Comparison of ENCODE assay signal across 9 cellular contexts in genomic region chr9:120402741-120403542, GRCh38.
DNase-seq lines count a peak whose midpoint lies in the region; ATAC-seq and TF ChIP-seq lines count a peak whose summit lies in the region.
"Had no signal": no experiment of that assay in that cellular context is flagged by ENCODE, and none has a peak within 500 bp of the region (broad histone marks: within the 10 kb centered on the region; RNA-seq: fewer than 3 reads in every experiment).

No MANE protein-coding gene starts in this region.

- intact Hi-C loops in PC-3 (cut with micrococcal nuclease): no loop called here
- intact Hi-C loops in sigmoid colon (cut with DNase I): no loop called here

- no peak overlapping the region for H4K5ac ChIP-seq in mesendoderm (ENCODE audit: low read length)

- H3F3A ChIP-seq in PC-3 (ENCODE audit: low read length, unreplicated experiment): no peaks in the 10 kb centered on the region

- no peak overlapping the region for H3K56ac ChIP-seq in mesendoderm (ENCODE audit: low read length)

- H3K4me3 ChIP-seq in PC-3 (ENCODE audit: low read length) (no peak overlapping the region), endodermal cell (ENCODE audit: low read length) (no peak overlapping the region), sigmoid colon (no peak overlapping the region), coronary artery (no peak overlapping the region), mesendoderm (ENCODE audit: low read length) (no peak overlapping the region)

- CTCF ChIA-PET in PC-3 (lab: Charles Lee): no interaction called here

- no peaks in the 10 kb centered on the region for H3K79me1 ChIP-seq in mesendoderm (ENCODE audit: low read length)

- no peak overlapping the region for H3K4ac ChIP-seq in mesendoderm (ENCODE audit: low read depth, low read length)

- no peaks in the 10 kb centered on the region for H3K79me2 ChIP-seq in PC-3 (ENCODE audit: low read length)
- H3K79me2 ChIP-seq in mesendoderm (ENCODE audit: control insufficient read depth, insufficient read depth, low read length): no peaks in the 10 kb centered on the region

- H3K36me3 ChIP-seq in PC-3 (ENCODE audit: low read depth, low read length) (peaks cover 33% of the 10 kb centered on the region), endodermal cell (ENCODE audit: control insufficient read depth, insufficient read depth, low read length) (peaks cover 94% of the 10 kb centered on the region), sigmoid colon (peaks cover 13 to 95% (median 39%) of the 10 kb centered on the region in 4 donors), mesendoderm (ENCODE audit: control insufficient read depth, insufficient read depth, low read length) (peaks cover 15% of the 10 kb centered on the region)

- H2AK5ac ChIP-seq in mesendoderm (ENCODE audit: low read length): no peak overlapping the region

- peak overlapping the region; percentile 0 for H3K27ac Mint-ChIP-seq in endodermal cell

- DNase-seq in GM03348 (ENCODE audit: low spot score) (peak; percentile 87), PC-3 (peak; percentile 73), endodermal cell (no peak), sigmoid colon (peak; percentile 46), coronary artery (ENCODE audit: low spot score) (no peak), mesendoderm (no peak), COR-L47 (lab: John Stamatoyannopoulos, UW) (no peak), cerebellum (ENCODE audit: low spot score) (no peak)

- H3K4me1 Mint-ChIP-seq in endodermal cell: no peaks in the 10 kb centered on the region

- WGBS in endodermal cell (ENCODE audit: insufficient coverage in 1 of 2, insufficient read length in 1 of 2), 2 experiments: 94 to 99% methylated on average over 7 to 13 of the region's 13 CpGs
- WGBS in sigmoid colon, 2 donors: 93 to 94% methylated on average over 13 of the region's 13 CpGs
- WGBS in mesendoderm (ENCODE audit: extremely low coverage, insufficient coverage, low lambda C conversion rate): no CpG with 5 or more reads among the region's 13 CpGs

- no peaks in the 10 kb centered on the region for H3K27me3 Mint-ChIP-seq in endodermal cell (ENCODE audit: insufficient read depth)

- no peak overlapping the region for H2BK5ac ChIP-seq in mesendoderm (ENCODE audit: low read length)

- peak; percentile 46 for ATAC-seq in PC-3

- no peak overlapping the region for H3K23ac ChIP-seq in mesendoderm (ENCODE audit: low read length)

- TF ChIP-seq CTCF in PC-3 (conservative IDR thresholded peaks at IDR 0.05; ENCODE audit: low read depth, low read length): no peak
- TF ChIP-seq CTCF in endodermal cell (conservative IDR thresholded peaks at IDR 0.05): no peak
- no peak for TF ChIP-seq CTCF in sigmoid colon (IDR thresholded peaks at IDR 0.05)
- no peak for TF ChIP-seq CTCF in coronary artery (IDR thresholded peaks at IDR 0.05)

- no peaks in the 10 kb centered on the region for H3K9me2 ChIP-seq in PC-3 (replicated peaks; ENCODE audit: low read length)

- no peak overlapping the region for H3K9ac ChIP-seq in PC-3 (ENCODE audit: low read length)
- H3K9ac ChIP-seq in endodermal cell (ENCODE audit: extremely low read depth, low read length, poor library complexity, severe bottlenecking): no peak overlapping the region
- H3K9ac ChIP-seq in mesendoderm (ENCODE audit: low read length): no peak overlapping the region
- H3K9ac ChIP-seq: KMS-11 had no signal

- H3K4me2 ChIP-seq in PC-3 (ENCODE audit: low read length) (peak overlapping the region; percentile 3; the same call in 1 of the 2 replicates), mesendoderm (ENCODE audit: low read length) (no peak overlapping the region)
- H3K4me2 ChIP-seq: KMS-11 had no signal

- POLR2A ChIA-PET in PC-3 (lab: Charles Lee; ENCODE audit: unreplicated experiment): no interaction called here

- TF ChIP-seq EP300 in sigmoid colon (IDR thresholded peaks at IDR 0.05): no peak

- H2BK15ac ChIP-seq in mesendoderm (replicated peaks; ENCODE audit: low read depth): no peak overlapping the region

- H4K20me1 ChIP-seq in PC-3 (ENCODE audit: low read length): no peaks in the 10 kb centered on the region

- H3K18ac ChIP-seq in mesendoderm (ENCODE audit: low read length): no peak overlapping the region

- H3K27ac ChIP-seq in PC-3 (ENCODE audit: low read length) (peak overlapping the region; percentile 55), endodermal cell (ENCODE audit: low read depth, low read length) (no peak overlapping the region), sigmoid colon (no peak overlapping the region), coronary artery (peak overlapping the region in 1 of 2 donors; percentile 62), mesendoderm (ENCODE audit: low read depth, low read length) (no peak overlapping the region)
- H3K27ac ChIP-seq: KMS-11 had no signal

- TF ChIP-seq POLR2A in sigmoid colon (IDR thresholded peaks at IDR 0.05): no peak

- peaks cover 18% of the 10 kb centered on the region for H3K4me1 ChIP-seq in PC-3 (ENCODE audit: insufficient read depth, low read length)
- no peaks in the 10 kb centered on the region for H3K4me1 ChIP-seq in endodermal cell (ENCODE audit: control insufficient read depth, insufficient read depth, low read length)
- H3K4me1 ChIP-seq in sigmoid colon: no peaks in the 10 kb centered on the region
- no peaks in the 10 kb centered on the region for H3K4me1 ChIP-seq in mesendoderm (ENCODE audit: control insufficient read depth, low read depth, low read length)

- H3K4me3 Mint-ChIP-seq in endodermal cell: no peak overlapping the region

- BruUV-seq in PC-3 (replicated peaks; lab: Mats Ljungman, UMichigan): no TSS peak

- no peaks in the 10 kb centered on the region for H3K27me3 ChIP-seq in PC-3 (ENCODE audit: low read length)
- no peaks in the 10 kb centered on the region for H3K27me3 ChIP-seq in endodermal cell (ENCODE audit: control insufficient read depth, insufficient read depth, low read length, poor library complexity, severe bottlenecking)
- no peaks in the 10 kb centered on the region for H3K27me3 ChIP-seq in sigmoid colon
- no peaks in the 10 kb centered on the region for H3K27me3 ChIP-seq in mesendoderm (ENCODE audit: insufficient read depth, low read length, poor library complexity)

- no peak overlapping the region for H2AFZ ChIP-seq in PC-3 (ENCODE audit: low read length)

- H3K9me3 Mint-ChIP-seq in endodermal cell: no peaks in the 10 kb centered on the region

- H2BK120ac ChIP-seq in mesendoderm (ENCODE audit: low read depth, low read length): no peak overlapping the region

- peaks cover 70% of the 10 kb centered on the region for H3K36me3 Mint-ChIP-seq in endodermal cell (ENCODE audit: low read depth)

- H3K9me3 ChIP-seq in PC-3 (ENCODE audit: low read length) (no peaks in the 10 kb centered on the region), endodermal cell (ENCODE audit: control insufficient read depth, low read length) (no peaks in the 10 kb centered on the region), sigmoid colon (no peaks in the 10 kb centered on the region)

- H4K8ac ChIP-seq in mesendoderm (ENCODE audit: low read depth, low read length): no peak overlapping the region

Comparison
In these comparisons a context has a peak if more than half of its experiments do, and no peak if none do; other contexts are left out.
1. DNase-seq: peak in GM03348 (single experiment), PC-3 (single experiment) and sigmoid colon (single experiment); none in endodermal cell (single experiment), coronary artery (single experiment), mesendoderm (single experiment), COR-L47 (single experiment) and cerebellum (single experiment).